Comparison of ENCODE assay signal across 1 cellular context in the genomic region with DNA sequence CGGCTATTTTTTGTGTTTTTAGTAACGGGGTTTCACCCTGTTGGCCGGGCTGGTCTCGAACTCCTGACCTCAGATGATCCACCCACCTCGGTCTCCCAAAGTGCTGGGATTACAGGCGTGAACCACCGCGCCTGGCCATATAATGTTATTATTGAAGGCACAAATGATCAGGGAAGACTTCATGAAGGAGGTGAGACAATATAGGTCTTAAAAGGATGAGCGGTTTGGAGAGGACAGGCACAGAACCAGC.
TF ChIP-seq lines count a peak whose summit lies in the region.

No MANE protein-coding gene starts in this region.

TF ChIP-seq in HepG2, 621 proteins besides CTCF, POLR2A, EP300 and RAD21 (continued from another document):
- TF ChIP-seq, protein P1, sequence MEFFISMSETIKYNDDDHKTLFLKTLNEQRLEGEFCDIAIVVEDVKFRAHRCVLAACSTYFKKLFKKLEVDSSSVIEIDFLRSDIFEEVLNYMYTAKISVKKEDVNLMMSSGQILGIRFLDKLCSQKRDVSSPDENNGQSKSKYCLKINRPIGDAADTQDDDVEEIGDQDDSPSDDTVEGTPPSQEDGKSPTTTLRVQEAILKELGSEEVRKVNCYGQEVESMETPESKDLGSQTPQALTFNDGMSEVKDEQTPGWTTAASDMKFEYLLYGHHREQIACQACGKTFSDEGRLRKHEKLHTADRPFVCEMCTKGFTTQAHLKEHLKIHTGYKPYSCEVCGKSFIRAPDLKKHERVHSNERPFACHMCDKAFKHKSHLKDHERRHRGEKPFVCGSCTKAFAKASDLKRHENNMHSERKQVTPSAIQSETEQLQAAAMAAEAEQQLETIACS (CRISPR knock-in tag; IDR thresholded peaks at IDR 0.05), result 0 out of 2 replicates have a peak, but pooled peaks have one; percentile 40
- 0 out of 2 replicates have a peak, but pooled peaks have one; percentile 19 for TF ChIP-seq ZNF782 (CRISPR knock-in tag; IDR thresholded peaks at IDR 0.05; ENCODE audit: borderline replicate concordance)
- TF ChIP-seq, protein P2, sequence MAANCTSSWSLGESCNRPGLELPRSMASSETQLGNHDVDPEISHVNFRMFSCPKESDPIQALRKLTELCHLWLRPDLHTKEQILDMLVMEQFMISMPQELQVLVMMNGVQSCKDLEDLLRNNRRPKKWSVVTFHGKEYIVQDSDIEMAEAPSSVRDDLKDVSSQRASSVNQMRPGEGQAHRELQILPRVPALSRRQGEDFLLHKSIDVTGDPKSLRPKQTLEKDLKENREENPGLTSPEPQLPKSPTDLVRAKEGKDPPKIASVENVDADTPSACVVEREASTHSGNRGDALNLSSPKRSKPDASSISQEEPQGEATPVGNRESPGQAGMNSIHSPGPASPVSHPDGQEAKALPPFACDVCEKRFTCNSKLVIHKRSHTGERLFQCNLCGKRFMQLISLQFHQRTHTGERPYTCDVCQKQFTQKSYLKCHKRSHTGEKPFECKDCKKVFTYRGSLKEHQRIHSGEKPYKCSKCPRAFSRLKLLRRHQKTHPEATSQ (CRISPR knock-in tag; IDR thresholded peaks at IDR 0.05; ENCODE audit: borderline replicate concordance), result 0 out of 2 replicates have a peak, but pooled peaks have one; percentile 3
- TF ChIP-seq NFKBIZ (CRISPR knock-in tag; IDR thresholded peaks at IDR 0.05), result 0 out of 2 replicates have a peak, but pooled peaks have one; percentile 22
- TF ChIP-seq RCOR2 (CRISPR knock-in tag; IDR thresholded peaks at IDR 0.05), result peak; percentile 69
- TF ChIP-seq ZNF34 (CRISPR knock-in tag; IDR thresholded peaks at IDR 0.05; ENCODE audit: borderline replicate concordance), result 0 out of 2 replicates have a peak, but pooled peaks have one; percentile 91
- peak; percentile 8; the same call in 1 of the 2 replicates for TF ChIP-seq ZNF430 (CRISPR knock-in tag; IDR thresholded peaks at IDR 0.05)
- 0 out of 2 replicates have a peak, but pooled peaks have one; percentile 52 for TF ChIP-seq TGIF2 (CRISPR knock-in tag; IDR thresholded peaks at IDR 0.05)
- TF ChIP-seq GTF3A (CRISPR knock-in tag; conservative IDR thresholded peaks at IDR 0.05), result peak; percentile 76; the same call in 1 of the 2 replicates
